Comparison of ENCODE assay signal across 15 cellular contexts in genomic region chr1:200034821-200035396, GRCh38. TPM values are rescaled to one million over a fixed set of nuclear protein-coding genes. Genes with fewer than 3 reads are reported as not detected.
DNase-seq lines count a peak whose midpoint lies in the region; ATAC-seq and TF ChIP-seq lines count a peak whose summit lies in the region.
"Had no signal": no experiment of that assay in that cellular context is flagged by ENCODE, and none has a peak within 500 bp of the region (broad histone marks: within the 10 kb centered on the region; RNA-seq: fewer than 3 reads in every experiment).

No MANE protein-coding gene starts in this region.

- H3K4me3 Mint-ChIP-seq in naive thymus-derived CD4-positive, alpha-beta T cell = no peak overlapping the region
- H3K4me3 Mint-ChIP-seq in stimulated activated memory B cell treated with anti-CD40 and anti-IgM and Interleukin-4, amounts not matched to agents 10 μg/mL and 1 μg/mL and 100 μg/mL, for 72 hours = no peak overlapping the region
- H3K4me3 Mint-ChIP-seq: activated naive CD8-positive, alpha-beta T cell treated with anti-CD3 and anti-CD28 coated beads, Interleukin-2, amount 10 ng/mL, durations not matched to agents 7 days and 5 days; IgD-negative memory B cell had no signal

- H3K4me1 ChIP-seq in heart left ventricle (peaks cover 0 to 32% (median 19%) of the 10 kb centered on the region in 12 donors), right atrium auricular region (peaks cover 0 to 33% of the 10 kb centered on the region in 2 donors), transverse colon (peaks cover 6 to 69% (median 24%) of the 10 kb centered on the region in 4 donors)
- H3K4me1 ChIP-seq in naive thymus-derived CD4-positive, alpha-beta T cell (ENCODE audit: control insufficient read depth in 2 of 2, insufficient read depth in 2 of 2, low read length in 2 of 2) = peaks cover 3 to 21% of the 10 kb centered on the region in 2 donors

- H3K4me3 ChIP-seq in heart left ventricle (peak overlapping the region in 10 of 12 donors; percentile 2 to 39 (median 22)), right atrium auricular region (peak overlapping the region in 1 of 2 donors; percentile 20), transverse colon (peak overlapping the region in 3 of 4 donors; percentile 18 to 32 (median 28))
- H3K4me3 ChIP-seq in naive thymus-derived CD4-positive, alpha-beta T cell (ENCODE audit: low read length) = no peak overlapping the region
- H3K4me3 ChIP-seq: left lung had no signal

- 3 to 6% (median 5%) methylated on average over 24 of the region's 24 CpGs for WGBS in heart left ventricle, 4 donors
- WGBS in transverse colon (ENCODE audit: low coverage in 1 of 2), 2 donors = 3 to 8% methylated on average over 8 to 24 of the region's 24 CpGs

- in situ Hi-C loops in transverse colon (cut with MboI; ENCODE audit: low pct_ligation_motif_present in 1 of 4, low pct_unique_long_range_greater_than_20kb in 1 of 4, low sequenced_read_pairs in 3 of 4) = no loop called here

- DNase-seq in heart left ventricle (no peak), right atrium auricular region (ENCODE audit: low spot score) (no peak), ecto neural progenitor cell (ENCODE audit: low spot score) (peak; percentile 61), left kidney (ENCODE audit: low read depth, low spot score) (peak; percentile 57), transverse colon (peak; percentile 68)
- DNase-seq in naive thymus-derived CD4-positive, alpha-beta T cell = no peak
- DNase-seq: activated naive CD8-positive, alpha-beta T cell treated with anti-CD3 and anti-CD28 coated beads, Interleukin-2, amount 10 ng/mL, durations not matched to agents 7 days and 5 days; left lung; NCI-H2029; sigmoid colon; T-helper 2 cell had no signal

- CTCF ChIA-PET in naive thymus-derived CD4-positive, alpha-beta T cell (lab: Charles Lee) = no interaction called here

- peaks cover 0 to 7% (median 0%) of the 10 kb centered on the region in 5 donors for H3K36me3 Mint-ChIP-seq in naive thymus-derived CD4-positive, alpha-beta T cell
- H3K36me3 Mint-ChIP-seq in stimulated activated memory B cell treated with anti-CD40 and anti-IgM and Interleukin-4, amounts not matched to agents 10 μg/mL and 1 μg/mL and 100 μg/mL, for 72 hours = no peaks in the 10 kb centered on the region
- H3K36me3 Mint-ChIP-seq: activated naive CD8-positive, alpha-beta T cell treated with anti-CD3 and anti-CD28 coated beads, Interleukin-2, amount 10 ng/mL, durations not matched to agents 7 days and 5 days; IgD-negative memory B cell had no signal

- intact Hi-C loops in heart left ventricle (cut with DNase I) (loop anchor here in 1 of 10 donors (5.0 kb wide), 1 partner anchor 147 kb away; no protein-coding TSS in a partner anchor), transverse colon (cut with DNase I; ENCODE audit: low total_unique reads) (no loop called here)
- intact Hi-C loops in naive thymus-derived CD4-positive, alpha-beta T cell (cut with micrococcal nuclease) = no loop called here

- peaks cover 0 to 3% (median 0%) of the 10 kb centered on the region in 11 donors for H3K9me3 Mint-ChIP-seq in naive thymus-derived CD4-positive, alpha-beta T cell
- H3K9me3 Mint-ChIP-seq in stimulated activated memory B cell treated with anti-CD40 and anti-IgM and Interleukin-4, amounts not matched to agents 10 μg/mL and 1 μg/mL and 100 μg/mL, for 72 hours = no peaks in the 10 kb centered on the region
- H3K9me3 Mint-ChIP-seq: activated naive CD8-positive, alpha-beta T cell treated with anti-CD3 and anti-CD28 coated beads, Interleukin-2, amount 10 ng/mL, durations not matched to agents 7 days and 5 days; IgD-negative memory B cell had no signal

- H3K27ac Mint-ChIP-seq in naive thymus-derived CD4-positive, alpha-beta T cell = no peak overlapping the region
- no peak overlapping the region for H3K27ac Mint-ChIP-seq in stimulated activated memory B cell treated with anti-CD40 and anti-IgM and Interleukin-4, amounts not matched to agents 10 μg/mL and 1 μg/mL and 100 μg/mL, for 72 hours
- H3K27ac Mint-ChIP-seq: activated naive CD8-positive, alpha-beta T cell treated with anti-CD3 and anti-CD28 coated beads, Interleukin-2, amount 10 ng/mL, durations not matched to agents 7 days and 5 days; IgD-negative memory B cell had no signal

- TF ChIP-seq CTCF in heart left ventricle (IDR thresholded peaks at IDR 0.05) (no peak), right atrium auricular region (IDR thresholded peaks at IDR 0.05) (no peak), transverse colon (IDR thresholded peaks at IDR 0.05) (no peak)

- no peaks in the 10 kb centered on the region for H3K36me3 ChIP-seq in heart left ventricle
- no peaks in the 10 kb centered on the region for H3K36me3 ChIP-seq in right atrium auricular region
- no peaks in the 10 kb centered on the region for H3K36me3 ChIP-seq in transverse colon
- H3K36me3 ChIP-seq in naive thymus-derived CD4-positive, alpha-beta T cell (ENCODE audit: control insufficient read depth in 2 of 3, insufficient read depth in 3 of 3, low read length in 3 of 3) = no peaks in the 10 kb centered on the region
- H3K36me3 ChIP-seq: left lung, sigmoid colon had no signal

- H3K9me3 ChIP-seq in heart left ventricle = no peaks in the 10 kb centered on the region
- no peaks in the 10 kb centered on the region for H3K9me3 ChIP-seq in right atrium auricular region
- no peaks in the 10 kb centered on the region for H3K9me3 ChIP-seq in transverse colon
- H3K9me3 ChIP-seq in naive thymus-derived CD4-positive, alpha-beta T cell (ENCODE audit: control insufficient read depth in 2 of 3, low read length in 3 of 3) = no peaks in the 10 kb centered on the region
- H3K9me3 ChIP-seq: left lung, sigmoid colon had no signal

- H3K27me3 Mint-ChIP-seq in naive thymus-derived CD4-positive, alpha-beta T cell = peaks cover 15 to 43% (median 25%) of the 10 kb centered on the region in 5 donors
- H3K27me3 Mint-ChIP-seq in stimulated activated memory B cell treated with anti-CD40 and anti-IgM and Interleukin-4, amounts not matched to agents 10 μg/mL and 1 μg/mL and 100 μg/mL, for 72 hours = peaks cover 4% of the 10 kb centered on the region

- H3K27ac ChIP-seq in heart left ventricle (no peak overlapping the region), right atrium auricular region (no peak overlapping the region), transverse colon (peak overlapping the region; percentile 79 to 83 (median 80))
- no peak overlapping the region for H3K27ac ChIP-seq in naive thymus-derived CD4-positive, alpha-beta T cell (ENCODE audit: low read depth, low read length)
- H3K27ac ChIP-seq: left lung, sigmoid colon had no signal

- TF ChIP-seq EP300 in transverse colon (IDR thresholded peaks at IDR 0.05; ENCODE audit: low read depth) = no peak

- H3K27me3 ChIP-seq in heart left ventricle (peaks cover 47 to 100% (median 87%) of the 10 kb centered on the region in 9 donors), right atrium auricular region (peaks cover 35 to 40% of the 10 kb centered on the region in 2 donors), transverse colon (peaks cover 86% of the 10 kb centered on the region)
- peaks cover 11 to 36% of the 10 kb centered on the region in 2 donors for H3K27me3 ChIP-seq in naive thymus-derived CD4-positive, alpha-beta T cell (ENCODE audit: control insufficient read depth in 2 of 2, insufficient read depth in 2 of 2, low read length in 2 of 2)

- POLR2A ChIA-PET in naive thymus-derived CD4-positive, alpha-beta T cell (lab: Charles Lee) = no interaction called here

- peaks cover 4 to 30% (median 17%) of the 10 kb centered on the region in 7 donors for H3K4me1 Mint-ChIP-seq in naive thymus-derived CD4-positive, alpha-beta T cell
- peaks cover 23% of the 10 kb centered on the region for H3K4me1 Mint-ChIP-seq in stimulated activated memory B cell treated with anti-CD40 and anti-IgM and Interleukin-4, amounts not matched to agents 10 μg/mL and 1 μg/mL and 100 μg/mL, for 72 hours

- TF ChIP-seq POLR2A in heart left ventricle (IDR thresholded peaks at IDR 0.05) = no peak
- TF ChIP-seq POLR2A in transverse colon (IDR thresholded peaks at IDR 0.05) = peak; percentile 28

- ATAC-seq in heart left ventricle (no peak), HG03378 (IDR thresholded peaks at IDR 0.05; ENCODE audit: unreplicated experiment) (no peak)
- ATAC-seq in naive thymus-derived CD4-positive, alpha-beta T cell = no peak
- no peak for ATAC-seq in stimulated activated memory B cell treated with anti-CD40 and anti-IgM and Interleukin-4, amounts not matched to agents 10 μg/mL and 1 μg/mL and 100 μg/mL, for 72 hours
- ATAC-seq: left lung had no signal

RNA-seq across cellular contexts. Expression of gene NR5A2, which starts 7.4 kb away (rescaled TPM):
- total RNA-seq in heart left ventricle (1 to 10 TPM in 7 of 9 donors, under 1 TPM in 2; 0.44 to 2.7 (median 1.2) TPM), right atrium auricular region (under 1 TPM; 0.44 to 0.63 TPM), transverse colon (10 to 100 TPM; 75.4 to 92.6 (median 85.4) TPM)
- polyA plus RNA-seq in heart left ventricle = under 1 TPM; 0.30 to 0.69 TPM
- under 1 TPM in 1 of 5 experiments, not detected in 4; 0.10 TPM for total RNA-seq in naive thymus-derived CD4-positive, alpha-beta T cell
- not detected for polyA plus RNA-seq in naive thymus-derived CD4-positive, alpha-beta T cell
- total RNA-seq: activated CD8-positive, alpha-beta memory T cell treated with anti-CD3 and anti-CD28 coated beads for 36 hours; activated naive CD8-positive, alpha-beta T cell treated with anti-CD3 and anti-CD28 coated beads, Interleukin-2, amount 10 ng/mL, durations not matched to agents 7 days and 5 days had no signal

Comparison
In these comparisons a context has a peak if more than half of its experiments do, and no peak if none do; other contexts are left out.
1. DNase-seq: peak in ecto neural progenitor cell (single experiment), left kidney (single experiment) and transverse colon (single experiment); none in heart left ventricle (0 of 5), right atrium auricular region (single experiment) and naive thymus-derived CD4-positive, alpha-beta T cell (0 of 9).
2. H3K27ac ChIP-seq: peak in transverse colon (4 of 4); none in heart left ventricle (0 of 12), right atrium auricular region (0 of 2) and naive thymus-derived CD4-positive, alpha-beta T cell (single experiment).
3. RNA of gene NR5A2, which starts 7.4 kb away (total RNA-seq): 75.4 to 92.6 TPM in transverse colon; 0.44 to 2.7 TPM in heart left ventricle, 0.44 to 0.63 TPM in right atrium auricular region and 0.10 TPM in naive thymus-derived CD4-positive, alpha-beta T cell; every median in the first group is over 10 times any median in the second.